ENCODE assay signal across 8 cellular contexts in genomic region chr1:166164995-166165660, GRCh38. TPM values are rescaled to one million over a fixed set of nuclear protein-coding genes. Genes with fewer than 3 reads are reported as not detected.
DNase-seq lines count a peak whose midpoint lies in the region; ATAC-seq and TF ChIP-seq lines count a peak whose summit lies in the region.

No MANE protein-coding gene starts in this region.

- peaks cover 14% of the 10 kb centered on the region for H3K4me1 ChIP-seq in CD4-positive, alpha-beta memory T cell (ENCODE audit: insufficient read depth, low read length)

- H3K36me3 ChIP-seq in CD4-positive, alpha-beta memory T cell (ENCODE audit: insufficient read depth, low read length), result no peaks in the 10 kb centered on the region
- no peaks in the 10 kb centered on the region for H3K36me3 ChIP-seq in kidney epithelial cell (ENCODE audit: control insufficient read depth, insufficient read depth, low read length)

- H3K27ac Mint-ChIP-seq in CD4-positive, alpha-beta memory T cell, result no peak overlapping the region

- H3K36me3 Mint-ChIP-seq in CD4-positive, alpha-beta memory T cell, result no peaks in the 10 kb centered on the region

- peaks cover 8 to 16% (median 12%) of the 10 kb centered on the region in 4 donors for H3K4me1 Mint-ChIP-seq in CD4-positive, alpha-beta memory T cell

- peak overlapping the region in 1 of 2 donors; percentile 8 for H3K4me3 ChIP-seq in CD4-positive, alpha-beta memory T cell (ENCODE audit: low read length in 2 of 2)
- H3K4me3 ChIP-seq in cardiac fibroblast (replicated peaks in 1 of 2; ENCODE audit: low read depth in 2 of 2, low read length in 2 of 2), result peak overlapping the region; percentile 8 to 60
- H3K4me3 ChIP-seq in kidney epithelial cell (ENCODE audit: low read depth, low read length), result no peak overlapping the region

- H3K9me3 ChIP-seq in CD4-positive, alpha-beta memory T cell (ENCODE audit: control insufficient read depth in 1 of 2, low read length in 2 of 2), result no peaks in the 10 kb centered on the region

- POLR2A ChIA-PET in CD4-positive, alpha-beta memory T cell (lab: Charles Lee; ENCODE audit: partially characterized antibody), result no interaction called here

- no peak overlapping the region for H3K27ac ChIP-seq in CD4-positive, alpha-beta memory T cell (ENCODE audit: low read depth, low read length)

- peaks cover 12% of the 10 kb centered on the region for H3K27me3 ChIP-seq in CD4-positive, alpha-beta memory T cell (ENCODE audit: insufficient read depth, low read length)
- H3K27me3 ChIP-seq in kidney epithelial cell (ENCODE audit: control insufficient read depth, insufficient read depth, low read length), result peaks cover 29% of the 10 kb centered on the region

- H3K4me3 Mint-ChIP-seq in CD4-positive, alpha-beta memory T cell, result peak overlapping the region; percentile 79 to 87 (median 80)

- DNase-seq in CD4-positive, alpha-beta memory T cell, result peak in 3 of 5 donors; percentile 9 to 12 (median 9)
- peak; percentile 20 for DNase-seq in NCI-H524 treated with DMSO at 0.1 percent for 48 hours (lab: John Stamatoyannopoulos, UW)
- peak; percentile 48 to 70 for DNase-seq in cardiac fibroblast (ENCODE audit: low read depth in 2 of 2)
- DNase-seq in kidney epithelial cell (ENCODE audit: low read depth), result no peak
- peak; percentile 16 for DNase-seq in stimulated activated CD4-positive, alpha-beta T cell treated with anti-CD3 and anti-CD28 coated beads, Interleukin-4, amount 100 ng/mL, for 1 hour
- DNase-seq in NCI-H2029 treated with DMSO at 0.1 percent for 48 hours (lab: John Stamatoyannopoulos, UW), result no peak
- DNase-seq in NCI-H2029 (lab: John Stamatoyannopoulos, UW), result no peak

- H3K9me3 Mint-ChIP-seq in CD4-positive, alpha-beta memory T cell, result peaks cover 0 to 2% (median 0%) of the 10 kb centered on the region in 8 donors

- TF ChIP-seq CTCF in cardiac fibroblast (IDR thresholded peaks at IDR 0.05; ENCODE audit: low read depth, low read length) (peak; percentile 68), kidney epithelial cell (IDR thresholded peaks at IDR 0.05; ENCODE audit: insufficient read depth, low read length, poor library complexity, severe bottlenecking) (peak; percentile 61)

- ATAC-seq in GM19035 (IDR thresholded peaks at IDR 0.05; ENCODE audit: unreplicated experiment), result peak; percentile 24

- H3K27me3 Mint-ChIP-seq in CD4-positive, alpha-beta memory T cell, result peaks cover 18 to 24% of the 10 kb centered on the region in 2 donors

- CTCF ChIA-PET in CD4-positive, alpha-beta memory T cell (lab: Charles Lee; ENCODE audit: partially characterized antibody), result interaction anchor here (0.8 to 1.2 kb wide), 2 partner anchors 10 to 11 kb away, joined by 3 read pairs; no protein-coding TSS in a partner anchor

- intact Hi-C loops in CD4-positive, alpha-beta memory T cell (cut with micrococcal nuclease), result loop anchor here (2.0 to 10.0 kb wide), 3 partner anchors 74 to 240 kb away; no protein-coding TSS in a partner anchor

RNA-seq across cellular contexts. Expression of gene FAM78B, which starts 1.7 kb away (rescaled TPM):
- total RNA-seq in CD4-positive, alpha-beta memory T cell, result under 1 TPM; 0.22 to 0.32 TPM
- polyA plus RNA-seq in CD4-positive, alpha-beta memory T cell, result under 1 TPM; 0.08 to 0.33 TPM
- 0.33 and 2.2 TPM in 2 replicates for total RNA-seq in kidney epithelial cell

Comparison
In these comparisons a context has a peak if more than half of its experiments do, and no peak if none do; other contexts are left out.
1. DNase-seq: peak in CD4-positive, alpha-beta memory T cell (3 of 5), NCI-H524 treated with DMSO at 0.1 percent for 48 hours (single experiment), cardiac fibroblast (2 of 2) and stimulated activated CD4-positive, alpha-beta T cell treated with anti-CD3 and anti-CD28 coated beads, Interleukin-4, amount 100 ng/mL, for 1 hour (single experiment); none in kidney epithelial cell (single experiment), NCI-H2029 treated with DMSO at 0.1 percent for 48 hours (single experiment) and NCI-H2029 (single experiment).